23 cellular contexts compared by ENCODE assay signal in genomic region chr19:3674784-3675183, GRCh38. TPM values are rescaled to one million over a fixed set of nuclear protein-coding genes. Genes with fewer than 3 reads are reported as not detected.
DNase-seq lines count a peak whose midpoint lies in the region; ATAC-seq and TF ChIP-seq lines count a peak whose summit lies in the region.
"Had no signal": no experiment of that assay in that cellular context is flagged by ENCODE, and none has a peak within 500 bp of the region (broad histone marks: within the 10 kb centered on the region; RNA-seq: fewer than 3 reads in every experiment).

No MANE protein-coding gene starts in this region.

- no peaks in the 10 kb centered on the region for H3K36me3 Mint-ChIP-seq in WTC11
- peaks cover 1% of the 10 kb centered on the region for H3K36me3 Mint-ChIP-seq in neural progenitor cell

- no peak for TF ChIP-seq POLR2A in gastroesophageal sphincter (IDR thresholded peaks at IDR 0.05)
- TF ChIP-seq POLR2A in suprapubic skin (IDR thresholded peaks at IDR 0.05), result no peak

- H3K36me3 ChIP-seq in gastroesophageal sphincter (peaks cover 0 to 18% of the 10 kb centered on the region in 2 donors), neural progenitor cell (no peaks in the 10 kb centered on the region), stomach smooth muscle (ENCODE audit: control insufficient read depth in 2 of 2, insufficient read depth in 2 of 2, low read length in 2 of 2) (peaks cover 0 to 7% of the 10 kb centered on the region in 2 donors), suprapubic skin (peaks cover 3% of the 10 kb centered on the region)
- H3K36me3 ChIP-seq: SJSA1 had no signal

- H3K9me3 ChIP-seq in gastroesophageal sphincter (no peaks in the 10 kb centered on the region), neural progenitor cell (ENCODE audit: low read depth) (no peaks in the 10 kb centered on the region), stomach smooth muscle (ENCODE audit: control insufficient read depth in 2 of 2, low read length in 2 of 2) (peaks cover 0 to 3% of the 10 kb centered on the region in 2 donors), suprapubic skin (no peaks in the 10 kb centered on the region)
- H3K9me3 ChIP-seq: BLaER1, SJSA1 had no signal

- WGBS in gastroesophageal sphincter (ENCODE audit: low coverage in 1 of 2), 2 donors, result 59 to 81% methylated on average over 6 to 8 of the region's 8 CpGs
- WGBS in suprapubic skin, result 94% methylated on average over 8 of the region's 8 CpGs

- H3K27me3 ChIP-seq in gastroesophageal sphincter (no peaks in the 10 kb centered on the region), neural progenitor cell (no peaks in the 10 kb centered on the region), stomach smooth muscle (ENCODE audit: control insufficient read depth in 1 of 2, insufficient read depth in 2 of 2, low read length in 2 of 2) (no peaks in the 10 kb centered on the region), suprapubic skin (no peaks in the 10 kb centered on the region)
- H3K27me3 ChIP-seq: SJSA1 had no signal

- DNase-seq in WTC11 (ENCODE audit: low spot score) (no peak), neural progenitor cell (ENCODE audit: low spot score) (no peak), suprapubic skin (ENCODE audit: low spot score in 2 of 2) (no peak)
- DNase-seq: CD4-positive, CD25-positive, alpha-beta regulatory T cell; DMS153; DND-41; GOT3; HCEC 1CT; MM.1S; NCI-H2029; NCI-H446; NCI-H524 treated with DMSO at 0.1 percent for 48 hours; NCI-H774; PC-3 had no signal

- H3K27ac Mint-ChIP-seq in WTC11, result 0 out of 2 replicates have a peak overlapping the region, but pooled peaks have one; percentile 36
- no peak overlapping the region for H3K27ac Mint-ChIP-seq in neural progenitor cell
- H3K27ac Mint-ChIP-seq: CD4-positive, CD25-positive, alpha-beta regulatory T cell; IgD-negative memory B cell had no signal

- no peaks in the 10 kb centered on the region for H3K27me3 Mint-ChIP-seq in WTC11 (ENCODE audit: low read depth)
- H3K27me3 Mint-ChIP-seq in neural progenitor cell (ENCODE audit: insufficient read depth, low read depth), result peaks cover 5% of the 10 kb centered on the region
- H3K27me3 Mint-ChIP-seq: CD4-positive, CD25-positive, alpha-beta regulatory T cell had no signal

- TF ChIP-seq CTCF in WTC11 (IDR thresholded peaks at IDR 0.05), result no peak
- no peak for TF ChIP-seq CTCF in gastroesophageal sphincter (IDR thresholded peaks at IDR 0.05)
- TF ChIP-seq CTCF in neural progenitor cell (IDR thresholded peaks at IDR 0.05), result no peak
- no peak for TF ChIP-seq CTCF in suprapubic skin (IDR thresholded peaks at IDR 0.05)

- no peak overlapping the region for H2AFZ ChIP-seq in neural progenitor cell (replicated peaks)

- peaks cover 65% of the 10 kb centered on the region for H4K20me1 ChIP-seq in neural progenitor cell (ENCODE audit: low read depth)

- H3K9ac ChIP-seq in neural progenitor cell, result no peak overlapping the region
- H3K9ac ChIP-seq in stomach smooth muscle (ENCODE audit: low read length in 2 of 2), result peak overlapping the region in 1 of 2 donors; percentile 22
- H3K9ac ChIP-seq: BLaER1, KMS-11 had no signal

- no peaks in the 10 kb centered on the region for H3K9me3 Mint-ChIP-seq in WTC11
- H3K9me3 Mint-ChIP-seq in neural progenitor cell, result no peaks in the 10 kb centered on the region
- H3K9me3 Mint-ChIP-seq: CD4-positive, CD25-positive, alpha-beta regulatory T cell; IgD-negative memory B cell had no signal

- H3K27ac ChIP-seq in gastroesophageal sphincter (peak overlapping the region in 3 of 4 donors; percentile 92 to 100 (median 99)), neural progenitor cell (no peak overlapping the region), stomach smooth muscle (ENCODE audit: low read length) (peak overlapping the region; percentile 76), suprapubic skin (no peak overlapping the region)
- H3K27ac ChIP-seq: BLaER1, HL-60, KMS-11, SJSA1 had no signal

- ATAC-seq in WTC11 (no peak), gastroesophageal sphincter (no peak), GM18873 (IDR thresholded peaks at IDR 0.05; ENCODE audit: low FRiP score, unreplicated experiment) (no peak), GM21528 (IDR thresholded peaks at IDR 0.05; ENCODE audit: low FRiP score, unreplicated experiment) (no peak)
- ATAC-seq: PC-3 had no signal

- H3K4me3 Mint-ChIP-seq in WTC11, result no peak overlapping the region
- H3K4me3 Mint-ChIP-seq in neural progenitor cell, result peak overlapping the region; percentile 16

- no peak for TF ChIP-seq EP300 in gastroesophageal sphincter (IDR thresholded peaks at IDR 0.05)
- TF ChIP-seq EP300 in suprapubic skin (IDR thresholded peaks at IDR 0.05), result no peak

- H3K4me1 Mint-ChIP-seq in WTC11 (peaks cover 5% of the 10 kb centered on the region; the same call in 1 of the 2 replicates), neural progenitor cell (peaks cover 19% of the 10 kb centered on the region)

- H3K4me2 ChIP-seq in neural progenitor cell, result no peak overlapping the region
- H3K4me2 ChIP-seq: BLaER1, KMS-11 had no signal

- no peak overlapping the region for H3K4me3 ChIP-seq in gastroesophageal sphincter
- no peak overlapping the region for H3K4me3 ChIP-seq in neural progenitor cell
- no peak overlapping the region for H3K4me3 ChIP-seq in stomach smooth muscle (ENCODE audit: low read length in 2 of 2)
- no peak overlapping the region for H3K4me3 ChIP-seq in suprapubic skin
- H3K4me3 ChIP-seq: BLaER1, SJSA1 had no signal

- POLR2A ChIA-PET in WTC11 (lab: Charles Lee), result no interaction called here

- H3K4me1 ChIP-seq in gastroesophageal sphincter, result peaks cover 2 to 70% (median 17%) of the 10 kb centered on the region in 3 donors
- peaks cover 28% of the 10 kb centered on the region for H3K4me1 ChIP-seq in neural progenitor cell
- H3K4me1 ChIP-seq in stomach smooth muscle (ENCODE audit: control insufficient read depth, insufficient read depth, low read length), result peaks cover 50% of the 10 kb centered on the region
- H3K4me1 ChIP-seq in suprapubic skin, result peaks cover 30% of the 10 kb centered on the region

- no peaks in the 10 kb centered on the region for H3F3A ChIP-seq in neural progenitor cell (ENCODE audit: low read depth)

- CTCF ChIA-PET in WTC11 (lab: Charles Lee), result interaction anchor here (0.5 to 1.6 kb wide), 4 partner anchors 9 to 35 kb away, joined by 3 to 7 read pairs (median 5); partner anchors contain the start of gene PIP5K1C

- peaks cover 50% of the 10 kb centered on the region for H3K79me2 ChIP-seq in neural progenitor cell (ENCODE audit: low read depth)

TF ChIP-seq in WTC11, 78 proteins besides CTCF, POLR2A, EP300 and RAD21 (continues in another document):
- TF ChIP-seq ZNF532 (CRISPR knock-in tag; IDR thresholded peaks at IDR 0.05; ENCODE audit: borderline replicate concordance) (no peak), TP53 (CRISPR knock-in tag; IDR thresholded peaks at IDR 0.05) (no peak), IRF1 (CRISPR knock-in tag; IDR thresholded peaks at IDR 0.05) (no peak)

RNA-seq across cellular contexts. Expression of gene PIP5K1C, which starts 25.5 kb away (rescaled TPM):
- 34.0 to 36.2 TPM (median 36.0 TPM) in 3 replicates for total RNA-seq in WTC11 (2021)
- 100 to 1,000 TPM in 1 of 4 donors, 10 to 100 TPM in 3; 50.8 to 165 (median 61.5) TPM for total RNA-seq in gastroesophageal sphincter
- total RNA-seq in neural progenitor cell (ENCODE audit: low replicate concordance), result 8.6 and 26.6 TPM in 2 replicates
- total RNA-seq in suprapubic skin, result 10 to 100 TPM; 16.5 to 25.7 (median 20.8) TPM

RNA-seq across cellular contexts. Expression of gene TJP3, which starts 33.4 kb away (rescaled TPM):
- total RNA-seq in WTC11 (2021), result 36.2 to 44.0 TPM (median 39.7 TPM) in 3 replicates
- total RNA-seq in gastroesophageal sphincter, result 1 to 10 TPM in 1 of 4 donors, under 1 TPM in 1, not detected in 2; 0.78 to 3.6 TPM
- 14.7 and 32.5 TPM in 2 replicates for total RNA-seq in neural progenitor cell (ENCODE audit: low replicate concordance)
- 10 to 100 TPM; 11.4 to 28.1 (median 20.1) TPM for total RNA-seq in suprapubic skin
- total RNA-seq: SJSA1 had no signal

RNA-seq across cellular contexts. Expression of gene CACTIN, which starts 48.2 kb away (rescaled TPM):
- total RNA-seq in WTC11 (2021) (39.3 to 43.0 TPM (median 42.2 TPM) in 3 replicates), gastroesophageal sphincter (10 to 100 TPM; 20.3 to 34.2 (median 28.6) TPM), neural progenitor cell (ENCODE audit: low replicate concordance) (6.0 and 35.4 TPM in 2 replicates), suprapubic skin (10 to 100 TPM; 22.6 to 29.9 (median 27.9) TPM)

Comparison
In these comparisons a context has a peak if more than half of its experiments do, and no peak if none do; other contexts are left out.
1. H3K27ac ChIP-seq: peak in gastroesophageal sphincter (3 of 4) and stomach smooth muscle (single experiment); none in neural progenitor cell (single experiment) and suprapubic skin (single experiment).